Comparison of ENCODE assay signal across 16 cellular contexts in the genomic region with DNA sequence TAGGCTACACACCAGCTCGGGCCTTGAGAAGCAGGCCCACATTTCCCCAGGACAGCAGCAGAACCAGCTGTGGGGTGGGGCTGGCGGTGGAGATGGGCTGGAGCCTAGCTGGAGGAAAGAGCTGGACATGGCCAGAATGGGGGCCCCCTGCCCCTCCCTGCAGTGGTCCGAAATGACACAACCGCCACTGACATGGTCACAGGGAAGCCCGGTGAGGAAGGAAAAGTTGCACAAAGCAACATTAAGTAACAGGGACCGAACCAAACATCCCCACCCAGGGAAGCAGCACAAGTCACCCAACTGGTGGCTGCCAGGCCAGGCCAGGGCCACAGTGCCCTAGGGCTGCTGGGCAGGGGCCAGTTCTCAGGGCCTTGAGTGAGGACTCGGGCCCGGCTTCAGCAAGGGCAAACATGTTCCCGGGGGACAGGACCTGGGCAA. TPM values are rescaled to one million over a fixed set of nuclear protein-coding genes. Genes with fewer than 3 reads are reported as not detected.
A peak's percentile ranks its signal among the peaks of the same experiment; 100 is the strongest.
DNase-seq lines count a peak whose midpoint lies in the region; ATAC-seq and TF ChIP-seq lines count a peak whose summit lies in the region.
"Had no signal": no experiment of that assay in that cellular context is flagged by ENCODE, and none has a peak within 500 bp of the region (broad histone marks: within the 10 kb centered on the region; RNA-seq: fewer than 3 reads in every experiment).

No MANE protein-coding gene starts in this region.

- H3K4me1 ChIP-seq in gastroesophageal sphincter (peaks cover 0 to 33% (median 11%) of the 10 kb centered on the region in 3 donors), lung (ENCODE audit: control insufficient read depth in 2 of 2, insufficient read depth in 2 of 2, low read length in 2 of 2) (no peaks in the 10 kb centered on the region), suprapubic skin (peaks cover 8% of the 10 kb centered on the region), prostate gland (replicated peaks) (no peaks in the 10 kb centered on the region)

- H3K27ac ChIP-seq in gastroesophageal sphincter, result peak overlapping the region in 3 of 4 donors; percentile 48 to 63 (median 58)
- H3K27ac ChIP-seq in lung (ENCODE audit: low read depth in 1 of 2, low read length in 1 of 2), result peak overlapping the region in 1 of 2 donors; percentile 47
- H3K27ac ChIP-seq in suprapubic skin, result peak overlapping the region; percentile 12
- H3K27ac ChIP-seq in prostate gland, result no peak overlapping the region
- H3K27ac ChIP-seq: KMS-11 had no signal

- H3K9me3 ChIP-seq in gastroesophageal sphincter (no peaks in the 10 kb centered on the region), lung (ENCODE audit: control insufficient read depth in 2 of 2, insufficient read depth in 1 of 2, low read length in 1 of 2) (no peaks in the 10 kb centered on the region), suprapubic skin (no peaks in the 10 kb centered on the region), prostate gland (no peaks in the 10 kb centered on the region)
- H3K9me3 ChIP-seq: BE2C had no signal

- peak; percentile 83 for ATAC-seq in gastroesophageal sphincter
- peak; percentile 14 for ATAC-seq in lung (ENCODE audit: insufficient read depth, low FRiP score)
- ATAC-seq in HG03439 (IDR thresholded peaks at IDR 0.05; ENCODE audit: unreplicated experiment), result no peak

- intact Hi-C loops in prostate gland (cut with DNase I), result loop anchor here (10.0 kb wide), 1 partner anchor 77 kb away; no protein-coding TSS in a partner anchor

- DNase-seq in SKM-1 treated with dmso at 0.1 percent for 144 hours (lab: John Stamatoyannopoulos, UW; ENCODE audit: unreplicated experiment), result peak; percentile 61
- DNase-seq in lung (ENCODE audit: low spot score), result peak; percentile 48
- peak in 1 of 2 donors; percentile 90 for DNase-seq in suprapubic skin (ENCODE audit: low spot score in 2 of 2)
- DNase-seq in prostate gland (ENCODE audit: low spot score), result no peak
- DNase-seq in inferior parietal cortex (ENCODE audit: extremely low spot score), result no peak
- DNase-seq in NCI-H1436 treated with DMSO at 0.1 percent for 48 hours (lab: John Stamatoyannopoulos, UW), result no peak
- DNase-seq: activated CD4-positive, alpha-beta T cell treated with anti-CD3 and anti-CD28 coated beads, Interleukin-2, amount 10 ng/mL, durations not matched to agents 24 days and 14 days; activated T-cell treated with anti-CD3 and anti-CD28 coated beads for 4 hours; BE2C; foreskin melanocyte; HFFc6; NCI-H1105 treated with DMSO at 0.1 percent for 48 hours; T-helper 9 cell had no signal

- H3K4me3 ChIP-seq in gastroesophageal sphincter (no peak overlapping the region), lung (no peak overlapping the region), suprapubic skin (no peak overlapping the region), prostate gland (no peak overlapping the region)

- TF ChIP-seq POLR2A in gastroesophageal sphincter (IDR thresholded peaks at IDR 0.05) (no peak), suprapubic skin (IDR thresholded peaks at IDR 0.05) (no peak), prostate gland (IDR thresholded peaks at IDR 0.05) (no peak)

- H3K36me3 ChIP-seq in gastroesophageal sphincter, result peaks cover 0 to 91% of the 10 kb centered on the region in 2 donors
- H3K36me3 ChIP-seq in lung (ENCODE audit: control insufficient read depth in 2 of 2, insufficient read depth in 2 of 2, low read length in 2 of 2), result peaks cover 18 to 74% of the 10 kb centered on the region in 2 donors
- H3K36me3 ChIP-seq in suprapubic skin, result peaks cover 81% of the 10 kb centered on the region
- H3K36me3 ChIP-seq in prostate gland, result peaks cover 18 to 48% of the 10 kb centered on the region in 2 donors

- TF ChIP-seq EP300 in gastroesophageal sphincter (IDR thresholded peaks at IDR 0.05) (no peak), suprapubic skin (IDR thresholded peaks at IDR 0.05) (no peak)

- TF ChIP-seq CTCF in gastroesophageal sphincter (IDR thresholded peaks at IDR 0.05), result no peak
- no peak for TF ChIP-seq CTCF in lung (IDR thresholded peaks at IDR 0.05; ENCODE audit: control extremely low read depth, extremely low read depth)
- TF ChIP-seq CTCF in suprapubic skin (IDR thresholded peaks at IDR 0.05), result no peak
- TF ChIP-seq CTCF in prostate gland (IDR thresholded peaks at IDR 0.05), result no peak

- WGBS in gastroesophageal sphincter (ENCODE audit: low coverage in 1 of 2), 2 donors, result no CpG with 5 or more reads among the region's 9 CpGs
- WGBS in lung, 2 donors, result 38 to 70% methylated on average over 9 of the region's 9 CpGs
- WGBS in suprapubic skin, result 43% methylated on average over 7 of the region's 9 CpGs
- 76% methylated on average over 9 of the region's 9 CpGs for WGBS in prostate gland

- no peaks in the 10 kb centered on the region for H3K27me3 ChIP-seq in gastroesophageal sphincter
- H3K27me3 ChIP-seq in lung (ENCODE audit: control insufficient read depth, insufficient read depth), result no peaks in the 10 kb centered on the region
- no peaks in the 10 kb centered on the region for H3K27me3 ChIP-seq in suprapubic skin
- H3K27me3 ChIP-seq in prostate gland (replicated peaks; ENCODE audit: insufficient read depth), result no peaks in the 10 kb centered on the region
- H3K27me3 ChIP-seq: BE2C had no signal

RNA-seq across cellular contexts. Expression of gene PSAP, which starts 33.2 kb away (rescaled TPM):
- total RNA-seq in gastroesophageal sphincter (100 to 1,000 TPM; 604 to 881 (median 718) TPM), lung (1,000 to 10,000 TPM in 1 of 2 donors, 100 to 1,000 TPM in 1; 697 to 1,496 TPM), suprapubic skin (100 to 1,000 TPM; 391 to 548 (median 468) TPM), prostate gland (1,000 to 10,000 TPM; 1,144 to 1,344 TPM)
- 1,000 to 10,000 TPM in 1 of 2 donors, 100 to 1,000 TPM in 1; 496 to 1,828 TPM for polyA plus RNA-seq in lung

RNA-seq across cellular contexts. Expression of gene VSIR, which starts 44.5 kb away (rescaled TPM):
- total RNA-seq in gastroesophageal sphincter (10 to 100 TPM; 34.7 to 83.6 (median 61.6) TPM), lung (100 to 1,000 TPM in 1 of 2 donors, 10 to 100 TPM in 1; 55.2 to 114 TPM), suprapubic skin (10 to 100 TPM; 16.3 to 50.7 (median 33.6) TPM), prostate gland (10 to 100 TPM; 23.1 to 40.2 TPM)
- polyA plus RNA-seq in lung, result 100 to 1,000 TPM in 1 of 2 donors, 10 to 100 TPM in 1; 32.3 to 244 TPM

Comparison
In these comparisons a context has a peak if more than half of its experiments do, and no peak if none do; other contexts are left out.
1. DNase-seq: peak in SKM-1 treated with dmso at 0.1 percent for 144 hours (single experiment) and lung (single experiment); none in prostate gland (single experiment), inferior parietal cortex (single experiment) and NCI-H1436 treated with DMSO at 0.1 percent for 48 hours (single experiment).
2. H3K27ac ChIP-seq: peak in gastroesophageal sphincter (3 of 4) and suprapubic skin (single experiment); none in prostate gland (0 of 2).